Comparison of ENCODE assay signal across 28 cellular contexts in genomic region chr14:100692256-100692655, GRCh38. TPM values are rescaled to one million over a fixed set of nuclear protein-coding genes. Genes with fewer than 3 reads are reported as not detected.
DNase-seq lines count a peak whose midpoint lies in the region; ATAC-seq, FAIRE-seq and TF ChIP-seq lines count a peak whose summit lies in the region.
"Had no signal": no experiment of that assay in that cellular context is flagged by ENCODE, and none has a peak within 500 bp of the region (broad histone marks: within the 10 kb centered on the region; RNA-seq: fewer than 3 reads in every experiment).

No MANE protein-coding gene starts in this region.

- H3K36me3 ChIP-seq in mesenchymal stem cell (ENCODE audit: control insufficient read depth in 1 of 2, insufficient read depth in 2 of 2, low read depth in 1 of 2, low read length in 2 of 2): no peaks in the 10 kb centered on the region
- H3K36me3 ChIP-seq: BE2C, esophagus squamous epithelium, gastrocnemius medialis, pancreas, upper lobe of right lung, WERI-Rb-1 had no signal

- H3K4ac ChIP-seq in mesenchymal stem cell (ENCODE audit: low read depth in 1 of 2, low read length in 2 of 2): peak overlapping the region; percentile 87 to 97

- peak overlapping the region; percentile 83 for H2BK15ac ChIP-seq in mesenchymal stem cell (ENCODE audit: low read depth, poor library complexity, severe bottlenecking)

- H2BK12ac ChIP-seq in mesenchymal stem cell (ENCODE audit: low read length in 2 of 2): peak overlapping the region; percentile 84 to 98

- no peak overlapping the region for H3K9ac ChIP-seq in mesenchymal stem cell (ENCODE audit: low read length)

- no peaks in the 10 kb centered on the region for H3K27me3 ChIP-seq in mesenchymal stem cell (ENCODE audit: control insufficient read depth in 1 of 2, insufficient read depth in 1 of 2, low read length in 2 of 2)
- H3K27me3 ChIP-seq: BE2C, body of pancreas, pancreas had no signal

- peak overlapping the region; percentile 96 for H2BK5ac ChIP-seq in mesenchymal stem cell (ENCODE audit: low read depth, low read length, poor library complexity, severe bottlenecking)

- H3K4me3 ChIP-seq in mesenchymal stem cell (ENCODE audit: insufficient read depth in 1 of 2, low read depth in 1 of 2, low read length in 2 of 2): no peak overlapping the region
- H3K4me3 ChIP-seq: body of pancreas, esophagus squamous epithelium, gastrocnemius medialis, pancreas, upper lobe of right lung had no signal

- peaks cover 69% of the 10 kb centered on the region for H3K4me1 ChIP-seq in mesenchymal stem cell (ENCODE audit: control insufficient read depth, insufficient read depth, low read depth, low read length)
- H3K4me1 ChIP-seq: body of pancreas, gastrocnemius medialis, pancreas, upper lobe of right lung had no signal

- peak; percentile 82 for FAIRE-seq in TTC549 (lab: Jason Lieb, UNC)
- FAIRE-seq: pancreas had no signal

- peak overlapping the region; percentile 95 to 98 for H3K18ac ChIP-seq in mesenchymal stem cell (ENCODE audit: low read depth in 1 of 2, low read length in 2 of 2)

- peak overlapping the region; percentile 96 for H3K27ac ChIP-seq in mesenchymal stem cell (ENCODE audit: low read length, poor library complexity, severe bottlenecking)
- H3K27ac ChIP-seq: body of pancreas, gastrocnemius medialis, pancreas, WERI-Rb-1 had no signal

- H3K9me3 ChIP-seq in mesenchymal stem cell (ENCODE audit: control insufficient read depth, low read length): no peaks in the 10 kb centered on the region
- H3K9me3 ChIP-seq: BE2C, body of pancreas, esophagus squamous epithelium, gastrocnemius medialis, pancreas, upper lobe of right lung had no signal

- H3K36me3 Mint-ChIP-seq in HFFc6 (ENCODE audit: low read depth): no peaks in the 10 kb centered on the region
- H3K36me3 Mint-ChIP-seq: naive B cell had no signal

- H3K23ac ChIP-seq in mesenchymal stem cell (ENCODE audit: low read length in 2 of 2): peak overlapping the region in 1 of 2 experiments; percentile 79

- TF ChIP-seq CTCF in HFFc6 (IDR thresholded peaks at IDR 0.05): no peak

- peak overlapping the region; percentile 98 for H4K91ac ChIP-seq in mesenchymal stem cell (ENCODE audit: low read length)

- H3K79me1 ChIP-seq in mesenchymal stem cell (replicated peaks; ENCODE audit: low read length, poor library complexity, severe bottlenecking): peaks cover 11% of the 10 kb centered on the region

- H2AK5ac ChIP-seq in mesenchymal stem cell (ENCODE audit: low read length, severe bottlenecking): peak overlapping the region; percentile 27

- peak overlapping the region; percentile 79 for H3K4me3 Mint-ChIP-seq in HFFc6
- H3K4me3 Mint-ChIP-seq: effector memory CD8-positive, alpha-beta T cell had no signal

- peaks cover 83% of the 10 kb centered on the region for H3K4me1 Mint-ChIP-seq in HFFc6 (ENCODE audit: low read depth)
- H3K4me1 Mint-ChIP-seq: naive B cell had no signal

- H3K14ac ChIP-seq in mesenchymal stem cell (ENCODE audit: low read length in 2 of 2): peak overlapping the region in 1 of 2 experiments; percentile 90

- ATAC-seq in HG03045 (IDR thresholded peaks at IDR 0.05; ENCODE audit: unreplicated experiment): no peak
- no peak for ATAC-seq in stimulated activated naive CD8-positive, alpha-beta T cell treated with anti-CD3 and anti-CD28 coated beads, Interleukin-15, Interleukin-2, amounts not matched to agents 100 U/mL and 50 U/mL, for 24 hours
- ATAC-seq: effector memory CD8-positive, alpha-beta T cell; gastrocnemius medialis; right cardiac atrium had no signal

- H3K9me3 Mint-ChIP-seq in HFFc6: no peaks in the 10 kb centered on the region
- H3K9me3 Mint-ChIP-seq: effector memory CD8-positive, alpha-beta T cell; naive B cell had no signal

- DNase-seq in A172 (ENCODE audit: low spot score) (peak; percentile 37), HFFc6 (peak; percentile 30), mesenchymal stem cell (peak; percentile 61), mucosa of gallbladder (ENCODE audit: low spot score) (no peak), LoVo (ENCODE audit: low spot score) (no peak)
- DNase-seq in stimulated activated naive CD8-positive, alpha-beta T cell treated with anti-CD3 and anti-CD28 coated beads, Interleukin-15, Interleukin-2, amounts not matched to agents 100 U/mL and 50 U/mL, for 24 hours: no peak
- DNase-seq: 8988T; activated CD8-positive, alpha-beta memory T cell treated with anti-CD3 and anti-CD28 coated beads, Interleukin-2, amount 50 U/mL, for 4 hours; body of pancreas; COR-L47; effector memory CD8-positive, alpha-beta T cell; esophagus squamous epithelium; gastrocnemius medialis; GOT3; KG1; naive B cell; NCI-H1048; NCI-H187 treated with DMSO at 0.1 percent for 48 hours; right cardiac atrium; SIG-M5; T-helper 2 cell; WERI-Rb-1 had no signal

- no peak overlapping the region for H3K4me2 ChIP-seq in mesenchymal stem cell (ENCODE audit: low read length, poor library complexity, severe bottlenecking)

- H2AFZ ChIP-seq in mesenchymal stem cell (ENCODE audit: low read depth, low read length): no peak overlapping the region

- 46% methylated on average over 6 of the region's 6 CpGs for WGBS in mesenchymal stem cell

- no peaks in the 10 kb centered on the region; the same call in 1 of the 2 replicates for H3K27me3 Mint-ChIP-seq in HFFc6 (ENCODE audit: insufficient read depth)

- H3K27ac Mint-ChIP-seq in HFFc6: peak overlapping the region; percentile 99

- peak overlapping the region; percentile 8 for H2BK120ac ChIP-seq in mesenchymal stem cell (ENCODE audit: low read depth, low read length)

- H4K8ac ChIP-seq in mesenchymal stem cell (ENCODE audit: low read length): peak overlapping the region; percentile 61

RNA-seq across cellular contexts. Expression of gene DLK1, which starts 34.4 kb away (rescaled TPM):
- not detected in 2 replicates for total RNA-seq in A172 (2014; rRNA removed; shearing (Covaris generic))
- total RNA-seq in HFFc6 (2021; fragmentation: NEBNext Ultra II Directional; extraction: Animal tissue kit (Norgen Biotek cat#: 25700)): not detected
- 80.9 TPM for polyA plus RNA-seq in mesenchymal stem cell (2013, experiment 1 of 2)
- polyA plus RNA-seq in mesenchymal stem cell (2013, experiment 2 of 2): 81.8 TPM
- total RNA-seq in mucosa of gallbladder: 7.0 TPM
- total RNA-seq: esophagus squamous epithelium, kidney epithelial cell, right cardiac atrium, upper lobe of right lung had no signal

Comparison
In these comparisons a context has a peak if more than half of its experiments do, and no peak if none do; other contexts are left out.
1. DNase-seq: peak in A172 (single experiment), HFFc6 (single experiment) and mesenchymal stem cell (single experiment); none in mucosa of gallbladder (single experiment), stimulated activated naive CD8-positive, alpha-beta T cell treated with anti-CD3 and anti-CD28 coated beads, Interleukin-15, Interleukin-2, amounts not matched to agents 100 U/mL and 50 U/mL, for 24 hours (single experiment) and LoVo (single experiment).